Comparison of ENCODE assay signal across 1 cellular context in the genomic region with DNA sequence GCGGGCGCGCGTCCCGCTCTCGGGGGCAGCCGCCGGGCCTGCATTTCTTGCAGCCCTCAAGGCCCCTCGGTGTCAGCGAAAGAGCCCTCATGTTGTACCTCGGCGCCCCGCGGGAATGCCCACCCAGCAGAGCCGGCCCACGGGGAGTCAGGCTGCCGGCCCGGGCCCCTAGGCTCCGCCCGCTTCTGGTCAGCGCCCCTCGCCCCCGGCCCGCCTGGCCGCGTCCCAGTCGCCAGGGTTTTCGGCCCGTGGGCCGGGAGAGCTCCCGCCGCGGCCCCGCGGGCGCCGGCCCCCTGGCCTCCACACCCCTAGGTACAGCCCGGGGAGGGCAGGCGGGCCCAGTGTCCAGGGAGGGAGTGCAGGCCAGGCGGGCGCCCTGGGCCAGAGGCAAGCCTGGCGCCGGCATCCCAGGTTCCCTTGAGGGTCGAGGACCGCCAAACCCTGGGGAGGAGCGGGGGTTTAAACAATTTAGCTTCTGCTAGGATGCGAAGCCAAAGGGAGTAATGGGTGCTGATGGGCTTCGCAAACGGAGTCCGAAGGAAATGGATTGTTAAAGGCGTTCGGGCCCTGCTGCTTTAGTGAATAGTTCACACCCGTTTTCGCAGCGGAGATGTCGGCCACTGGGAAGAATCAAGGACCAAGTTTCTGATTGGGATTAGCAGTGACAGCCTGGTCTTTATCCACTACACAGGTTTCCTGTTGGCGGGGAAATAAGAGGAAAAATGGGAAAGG.
A peak's percentile ranks its signal among the peaks of the same experiment; 100 is the strongest.
TF ChIP-seq lines count a peak whose summit lies in the region.

No MANE protein-coding gene starts in this region.

TF ChIP-seq in H1, 55 proteins besides CTCF, POLR2A, EP300 and RAD21:
- TF ChIP-seq SIRT6 (IDR thresholded peaks at IDR 0.05; ENCODE audit: low read length): no peak
- TF ChIP-seq CREB1 (IDR thresholded peaks at IDR 0.05): no peak
- 0 out of 2 replicates have a peak, but pooled peaks have one; percentile 10 for TF ChIP-seq RBBP5 (IDR thresholded peaks at IDR 0.05; ENCODE audit: borderline replicate concordance, low read depth, low read length)
- TF ChIP-seq SUZ12 (IDR thresholded peaks at IDR 0.05; ENCODE audit: low read length): peak; percentile 72
- TF ChIP-seq RFX5 (IDR thresholded peaks at IDR 0.05; ENCODE audit: borderline replicate concordance, low read depth, low read length): no peak
- TF ChIP-seq BCL11A (IDR thresholded peaks at IDR 0.05; ENCODE audit: low read depth in 2 of 2, low read length in 2 of 2): no peak
- TF ChIP-seq JUND (IDR thresholded peaks at IDR 0.05; ENCODE audit: low read length): no peak
- TF ChIP-seq KDM4A (IDR thresholded peaks at IDR 0.05; ENCODE audit: low read depth, low read length, severe bottlenecking): peak; percentile 72
- no peak for TF ChIP-seq SAP30 (IDR thresholded peaks at IDR 0.05; ENCODE audit: insufficient read depth, insufficient replicate concordance, low read length)
- TF ChIP-seq CHD1 (IDR thresholded peaks at IDR 0.05; ENCODE audit: low read depth, low read length): no peak
- no peak for TF ChIP-seq BRCA1 (IDR thresholded peaks at IDR 0.05; ENCODE audit: low read depth, low read length)
- TF ChIP-seq HDAC6 (IDR thresholded peaks at IDR 0.05; ENCODE audit: low read depth, low read length): no peak
